Comparison of ENCODE assay signal across 11 cellular contexts in the genomic region with DNA sequence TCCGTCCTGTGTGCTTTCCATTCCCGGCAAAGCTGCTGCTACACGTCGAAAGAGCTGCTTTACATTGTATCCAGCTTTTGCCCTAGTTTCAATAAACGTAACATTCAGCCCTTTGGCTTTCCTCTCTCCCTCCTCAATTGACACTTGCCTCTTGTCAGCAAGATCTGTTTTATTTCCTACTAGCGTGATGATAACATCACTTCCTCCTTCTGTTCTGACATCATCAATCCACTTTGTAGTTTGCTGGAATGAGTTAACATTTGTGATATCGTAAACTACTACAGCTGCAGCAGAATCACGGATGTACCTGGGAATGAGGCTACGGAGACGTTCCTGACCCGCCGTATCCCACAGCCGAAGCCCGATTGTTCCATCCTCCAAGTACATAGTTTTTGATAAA. TPM values are rescaled to one million over a fixed set of nuclear protein-coding genes. Genes with fewer than 3 reads are reported as not detected.
A peak's percentile ranks its signal among the peaks of the same experiment; 100 is the strongest.
DNase-seq lines count a peak whose midpoint lies in the region; ATAC-seq and TF ChIP-seq lines count a peak whose summit lies in the region.
"Not testable (repeated sequence)": the region's sequence is repeated elsewhere in the genome, so short reads cannot be mapped to it uniquely, and the experiment has no call there.
"Had no signal": no experiment of that assay in that cellular context is flagged by ENCODE, and none has a peak within 500 bp of the region (broad histone marks: within the 10 kb centered on the region; RNA-seq: fewer than 3 reads in every experiment).

No MANE protein-coding gene starts in this region.

- H3K27ac Mint-ChIP-seq in activated T-cell treated with anti-CD3 and anti-CD28 coated beads, Interleukin-2, amount 50 U/mL, for 72 hours; chondrocyte (ENCODE audit: unreplicated experiment); nephron progenitor cell; stimulated activated effector memory CD8-positive, alpha-beta T cell treated with anti-CD3 and anti-CD28 coated beads, Interleukin-12 subunit alpha, Interleukin-12 subunit beta, amount 100 ng/mL, for 72 hours: not testable (repeated sequence)

- not testable (repeated sequence) for H3K36me3 Mint-ChIP-seq in activated T-cell treated with anti-CD3 and anti-CD28 coated beads, Interleukin-2, amount 50 U/mL, for 72 hours (ENCODE audit: insufficient read depth in 2 of 2); chondrocyte (ENCODE audit: low read depth); nephron progenitor cell (ENCODE audit: low read depth); stimulated activated effector memory CD8-positive, alpha-beta T cell treated with anti-CD3 and anti-CD28 coated beads, Interleukin-12 subunit alpha, Interleukin-12 subunit beta, amount 100 ng/mL, for 72 hours

- peaks cover 14% of the 10 kb centered on the region for H3K4me1 Mint-ChIP-seq in activated T-cell treated with anti-CD3 and anti-CD28 coated beads, Interleukin-2, amount 50 U/mL, for 72 hours (ENCODE audit: low read depth)
- not testable (repeated sequence) for H3K4me1 Mint-ChIP-seq in chondrocyte (ENCODE audit: low read depth); nephron progenitor cell; stimulated activated effector memory CD8-positive, alpha-beta T cell treated with anti-CD3 and anti-CD28 coated beads, Interleukin-12 subunit alpha, Interleukin-12 subunit beta, amount 100 ng/mL, for 72 hours

- not testable (repeated sequence) for TF ChIP-seq CTCF in chondrocyte (IDR thresholded peaks at IDR 0.05); nephron progenitor cell (IDR thresholded peaks at IDR 0.05)

- H3K9me3 Mint-ChIP-seq in activated T-cell treated with anti-CD3 and anti-CD28 coated beads, Interleukin-2, amount 50 U/mL, for 72 hours; chondrocyte (ENCODE audit: low read depth); nephron progenitor cell; stimulated activated effector memory CD8-positive, alpha-beta T cell treated with anti-CD3 and anti-CD28 coated beads, Interleukin-12 subunit alpha, Interleukin-12 subunit beta, amount 100 ng/mL, for 72 hours: not testable (repeated sequence)

- peak; percentile 16 for DNase-seq in DMS114 treated with DMSO at 0.1 percent for 48 hours (lab: John Stamatoyannopoulos, UW; ENCODE audit: unreplicated experiment)
- DNase-seq in KBM-7: peak; percentile 4
- not testable (repeated sequence) for DNase-seq in activated T-cell treated with anti-CD3 and anti-CD28 coated beads, Interleukin-2, amount 50 U/mL, for 72 hours; chondrocyte (ENCODE audit: low spot score); nephron progenitor cell; stimulated activated effector memory CD8-positive, alpha-beta T cell treated with anti-CD3 and anti-CD28 coated beads, Interleukin-12 subunit alpha, Interleukin-12 subunit beta, amount 100 ng/mL, for 72 hours (ENCODE audit: low spot score in 2 of 2)
- peak; percentile 29 for DNase-seq in inferior parietal cortex (ENCODE audit: extremely low spot score)

- peak; percentile 41 for ATAC-seq in SK-N-SH treated with all-trans-retinoic acid at 6 μM for 48 hours
- ATAC-seq in activated T-cell treated with anti-CD3 and anti-CD28 coated beads, Interleukin-2, amount 50 U/mL, for 72 hours (replicated peaks in 1 of 2): peak; percentile 52 to 53
- ATAC-seq in stimulated activated effector memory CD8-positive, alpha-beta T cell treated with anti-CD3 and anti-CD28 coated beads, Interleukin-12 subunit alpha, Interleukin-12 subunit beta, amount 100 ng/mL, for 72 hours: peak; percentile 36

- H3K27me3 Mint-ChIP-seq in activated T-cell treated with anti-CD3 and anti-CD28 coated beads, Interleukin-2, amount 50 U/mL, for 72 hours (ENCODE audit: low read depth): peaks cover 61% of the 10 kb centered on the region
- peaks cover 36% of the 10 kb centered on the region for H3K27me3 Mint-ChIP-seq in chondrocyte (ENCODE audit: low read depth)
- H3K27me3 Mint-ChIP-seq in nephron progenitor cell (ENCODE audit: low read depth, poor library complexity): peaks cover 82% of the 10 kb centered on the region

- peak overlapping the region; percentile 60 to 62 for H3K4me3 Mint-ChIP-seq in activated T-cell treated with anti-CD3 and anti-CD28 coated beads, Interleukin-2, amount 50 U/mL, for 72 hours
- H3K4me3 Mint-ChIP-seq in chondrocyte (ENCODE audit: unreplicated experiment) (peak overlapping the region; percentile 65), nephron progenitor cell (peak overlapping the region; percentile 63)
- not testable (repeated sequence) for H3K4me3 Mint-ChIP-seq in stimulated activated effector memory CD8-positive, alpha-beta T cell treated with anti-CD3 and anti-CD28 coated beads, Interleukin-12 subunit alpha, Interleukin-12 subunit beta, amount 100 ng/mL, for 72 hours

- in situ Hi-C loops in KBM-7 (cut with MboI; ENCODE audit: low pct_unique_long_range_greater_than_20kb, low sequenced_read_pairs): loop anchor here (25.0 kb wide), 1 partner anchor 1076 kb away; no protein-coding TSS in a partner anchor

RNA-seq across cellular contexts. Expression of gene RAB6D, which starts 0.8 kb away (rescaled TPM):
- under 1 TPM in 1 of 2 donors, not detected in 1; 0.09 TPM for total RNA-seq in activated T-cell treated with anti-CD3 and anti-CD28 coated beads, Interleukin-2, amount 50 U/mL, for 72 hours
- 0.07 TPM in 1 of 3 replicates, not detected in the others for total RNA-seq in chondrocyte
- total RNA-seq: activated CD4-positive, alpha-beta T cell treated with anti-CD3 and anti-CD28 coated beads, Interleukin-2, amount 10 ng/mL, durations not matched to agents 7 days and 5 days; esophagus mucosa; lower leg skin had no signal
